10 cellular contexts compared by ENCODE assay signal in genomic region chr11:102448869-102449224, GRCh38. TPM values are rescaled to one million over a fixed set of nuclear protein-coding genes. Genes with fewer than 3 reads are reported as not detected.
A peak's percentile ranks its signal among the peaks of the same experiment; 100 is the strongest.
DNase-seq lines count a peak whose midpoint lies in the region; ATAC-seq and TF ChIP-seq lines count a peak whose summit lies in the region.
"Had no signal": no experiment of that assay in that cellular context is flagged by ENCODE, and none has a peak within 500 bp of the region (broad histone marks: within the 10 kb centered on the region; RNA-seq: fewer than 3 reads in every experiment).

No MANE protein-coding gene starts in this region.

- H3K4me3 Mint-ChIP-seq in activated CD4-positive, alpha-beta T cell treated with anti-CD3 and anti-CD28 coated beads, Interleukin-2, amount 10 ng/mL, durations not matched to agents 7 days and 5 days, result peak overlapping the region; percentile 99

- CTCF ChIA-PET in activated CD4-positive, alpha-beta T cell treated with anti-CD3 and anti-CD28 coated beads, Interleukin-2, amount 10 ng/mL, durations not matched to agents 7 days and 5 days (lab: Charles Lee), result no interaction called here

- H3K4me3 ChIP-seq in RWPE2 (ENCODE audit: severe bottlenecking), result no peak overlapping the region

- peaks cover 33% of the 10 kb centered on the region for H3K4me1 ChIP-seq in RWPE2 (ENCODE audit: insufficient read depth, poor library complexity, severe bottlenecking)

- ATAC-seq in RWPE2 (ENCODE audit: low read depth) (no peak), GM21423 (IDR thresholded peaks at IDR 0.05; ENCODE audit: unreplicated experiment) (no peak)

- H3K27me3 ChIP-seq in RWPE2 (ENCODE audit: insufficient read depth, poor library complexity, severe bottlenecking), result no peaks in the 10 kb centered on the region

- H3K9me3 ChIP-seq in RWPE2 (ENCODE audit: severe bottlenecking), result no peaks in the 10 kb centered on the region

- peak overlapping the region; percentile 79 for H3K27ac ChIP-seq in RWPE2 (ENCODE audit: poor library complexity, severe bottlenecking)
- peak overlapping the region; percentile 62 for H3K27ac ChIP-seq in cingulate gyrus (ENCODE audit: low read depth, low read length)
- peak overlapping the region; percentile 69 for H3K27ac ChIP-seq in substantia nigra (ENCODE audit: low read depth, low read length, poor library complexity, severe bottlenecking)

- H3K36me3 Mint-ChIP-seq in activated CD4-positive, alpha-beta T cell treated with anti-CD3 and anti-CD28 coated beads, Interleukin-2, amount 10 ng/mL, durations not matched to agents 7 days and 5 days (ENCODE audit: low read depth), result peaks cover 76% of the 10 kb centered on the region

- no peak for TF ChIP-seq CTCF in RWPE2 (IDR thresholded peaks at IDR 0.05; ENCODE audit: poor library complexity, severe bottlenecking)

- no peaks in the 10 kb centered on the region for H3K27me3 Mint-ChIP-seq in activated CD4-positive, alpha-beta T cell treated with anti-CD3 and anti-CD28 coated beads, Interleukin-2, amount 10 ng/mL, durations not matched to agents 7 days and 5 days

- H3K27ac Mint-ChIP-seq in activated CD4-positive, alpha-beta T cell treated with anti-CD3 and anti-CD28 coated beads, Interleukin-2, amount 10 ng/mL, durations not matched to agents 7 days and 5 days, result peak overlapping the region; percentile 65

- peaks cover 42% of the 10 kb centered on the region for H3K36me3 ChIP-seq in RWPE2 (ENCODE audit: low read depth)

- peaks cover 72% of the 10 kb centered on the region for H3K4me1 Mint-ChIP-seq in activated CD4-positive, alpha-beta T cell treated with anti-CD3 and anti-CD28 coated beads, Interleukin-2, amount 10 ng/mL, durations not matched to agents 7 days and 5 days

- no peak for DNase-seq in activated CD4-positive, alpha-beta T cell treated with anti-CD3 and anti-CD28 coated beads, Interleukin-2, amount 10 ng/mL, durations not matched to agents 7 days and 5 days
- no peak for DNase-seq in activated CD4-positive, alpha-beta T cell treated with anti-CD3 and anti-CD28 coated beads, Interleukin-2, amount 50 U/mL, for 4 hours
- DNase-seq in RWPE2 (ENCODE audit: low spot score) (no peak), substantia nigra (lab: John Stamatoyannopoulos, UW) (no peak), D341Med (ENCODE audit: low spot score) (no peak), COR-L47 (lab: John Stamatoyannopoulos, UW) (no peak)
- DNase-seq: NCI-H1417, SHP77 had no signal

- peaks cover 5% of the 10 kb centered on the region for H3K9me3 Mint-ChIP-seq in activated CD4-positive, alpha-beta T cell treated with anti-CD3 and anti-CD28 coated beads, Interleukin-2, amount 10 ng/mL, durations not matched to agents 7 days and 5 days

- POLR2A ChIA-PET in activated CD4-positive, alpha-beta T cell treated with anti-CD3 and anti-CD28 coated beads, Interleukin-2, amount 10 ng/mL, durations not matched to agents 7 days and 5 days (lab: Charles Lee), result no interaction called here

RNA-seq across cellular contexts. Expression of gene TMEM123, which starts 3.7 kb away (rescaled TPM):
- total RNA-seq in activated CD4-positive, alpha-beta T cell treated with anti-CD3 and anti-CD28 coated beads, Interleukin-2, amount 10 ng/mL, durations not matched to agents 7 days and 5 days, result 100 to 1,000 TPM; 489 to 694 TPM
